ENCODE assay signal across 1 cellular context in the genomic region with DNA sequence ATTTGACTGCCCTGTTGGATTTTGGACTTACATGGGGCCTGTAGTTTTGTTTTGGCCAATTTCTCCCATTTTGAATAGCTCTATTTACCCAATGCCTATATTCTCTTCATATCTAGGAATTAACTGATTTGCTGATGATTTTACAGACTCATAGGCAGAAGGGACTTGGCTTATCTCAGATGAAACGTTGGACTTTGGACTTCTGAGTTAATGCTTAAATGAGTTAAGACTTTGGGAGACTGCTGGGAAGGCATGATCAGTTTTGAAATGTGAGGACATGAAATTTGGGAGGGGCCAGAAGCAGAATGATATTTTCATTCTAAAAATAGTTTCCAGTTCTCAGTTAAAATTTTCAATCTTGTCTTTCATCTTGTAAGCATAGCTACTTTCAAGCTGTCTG.
TF ChIP-seq lines count a peak whose summit lies in the region.

No MANE protein-coding gene starts in this region.

TF ChIP-seq in liver, 16 proteins besides CTCF, POLR2A, EP300 and RAD21 (continued from another document):
- TF ChIP-seq, protein P1, sequence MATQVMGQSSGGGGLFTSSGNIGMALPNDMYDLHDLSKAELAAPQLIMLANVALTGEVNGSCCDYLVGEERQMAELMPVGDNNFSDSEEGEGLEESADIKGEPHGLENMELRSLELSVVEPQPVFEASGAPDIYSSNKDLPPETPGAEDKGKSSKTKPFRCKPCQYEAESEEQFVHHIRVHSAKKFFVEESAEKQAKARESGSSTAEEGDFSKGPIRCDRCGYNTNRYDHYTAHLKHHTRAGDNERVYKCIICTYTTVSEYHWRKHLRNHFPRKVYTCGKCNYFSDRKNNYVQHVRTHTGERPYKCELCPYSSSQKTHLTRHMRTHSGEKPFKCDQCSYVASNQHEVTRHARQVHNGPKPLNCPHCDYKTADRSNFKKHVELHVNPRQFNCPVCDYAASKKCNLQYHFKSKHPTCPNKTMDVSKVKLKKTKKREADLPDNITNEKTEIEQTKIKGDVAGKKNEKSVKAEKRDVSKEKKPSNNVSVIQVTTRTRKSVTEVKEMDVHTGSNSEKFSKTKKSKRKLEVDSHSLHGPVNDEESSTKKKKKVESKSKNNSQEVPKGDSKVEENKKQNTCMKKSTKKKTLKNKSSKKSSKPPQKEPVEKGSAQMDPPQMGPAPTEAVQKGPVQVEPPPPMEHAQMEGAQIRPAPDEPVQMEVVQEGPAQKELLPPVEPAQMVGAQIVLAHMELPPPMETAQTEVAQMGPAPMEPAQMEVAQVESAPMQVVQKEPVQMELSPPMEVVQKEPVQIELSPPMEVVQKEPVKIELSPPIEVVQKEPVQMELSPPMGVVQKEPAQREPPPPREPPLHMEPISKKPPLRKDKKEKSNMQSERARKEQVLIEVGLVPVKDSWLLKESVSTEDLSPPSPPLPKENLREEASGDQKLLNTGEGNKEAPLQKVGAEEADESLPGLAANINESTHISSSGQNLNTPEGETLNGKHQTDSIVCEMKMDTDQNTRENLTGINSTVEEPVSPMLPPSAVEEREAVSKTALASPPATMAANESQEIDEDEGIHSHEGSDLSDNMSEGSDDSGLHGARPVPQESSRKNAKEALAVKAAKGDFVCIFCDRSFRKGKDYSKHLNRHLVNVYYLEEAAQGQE (IDR thresholded peaks at IDR 0.05) = no peak
- no peak for TF ChIP-seq FOXA1 (IDR thresholded peaks at IDR 0.05)
TF ChIP-seq in liver: peak in this region for 4.
